Comparison of ENCODE assay signal across 1 cellular context in genomic region chr9:27586200-27586599, GRCh38.
TF ChIP-seq lines count a peak whose summit lies in the region.

No MANE protein-coding gene starts in this region.

TF ChIP-seq in IMR-90, 13 proteins besides CTCF, POLR2A, EP300 and RAD21 (continued from another document):
- no peak for TF ChIP-seq CHD1 (IDR thresholded peaks at IDR 0.05; ENCODE audit: low read depth, low read length)
- no peak for TF ChIP-seq USF2 (IDR thresholded peaks at IDR 0.05; ENCODE audit: low read depth, low read length)
- no peak for TF ChIP-seq FOS (IDR thresholded peaks at IDR 0.05; ENCODE audit: low read depth, low read length)
- TF ChIP-seq RFX5 (IDR thresholded peaks at IDR 0.05; ENCODE audit: low read depth, low read length), result no peak
